Comparison of ENCODE assay signal across 1 cellular context in the genomic region with DNA sequence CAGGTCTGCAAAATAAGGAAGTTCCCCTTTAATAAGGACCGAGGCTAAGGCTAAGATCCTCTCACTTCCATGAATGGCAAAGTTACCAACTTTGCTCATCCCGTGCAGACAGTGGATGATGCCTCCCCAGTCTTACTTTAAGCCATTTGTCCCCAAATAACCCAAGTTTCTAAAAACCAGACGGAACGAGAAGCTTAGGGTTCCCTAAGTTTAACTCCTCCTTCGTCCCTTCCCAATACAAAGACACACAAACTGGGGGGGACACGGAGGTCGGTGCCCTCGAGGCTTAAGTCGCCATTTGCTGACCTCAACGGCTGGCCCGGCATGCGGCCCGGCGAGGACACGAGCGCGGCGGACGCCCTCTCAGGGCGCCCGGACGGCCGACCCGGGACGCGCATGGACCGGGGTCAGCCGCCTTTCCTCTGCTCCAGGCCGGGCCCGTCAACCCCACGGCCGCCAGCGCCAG.
TF ChIP-seq lines count a peak whose summit lies in the region.

No MANE protein-coding gene starts in this region.

TF ChIP-seq in HepG2, 621 proteins besides CTCF, POLR2A, EP300 and RAD21 (continued from another document and continues in another):
- TF ChIP-seq, protein P1, sequence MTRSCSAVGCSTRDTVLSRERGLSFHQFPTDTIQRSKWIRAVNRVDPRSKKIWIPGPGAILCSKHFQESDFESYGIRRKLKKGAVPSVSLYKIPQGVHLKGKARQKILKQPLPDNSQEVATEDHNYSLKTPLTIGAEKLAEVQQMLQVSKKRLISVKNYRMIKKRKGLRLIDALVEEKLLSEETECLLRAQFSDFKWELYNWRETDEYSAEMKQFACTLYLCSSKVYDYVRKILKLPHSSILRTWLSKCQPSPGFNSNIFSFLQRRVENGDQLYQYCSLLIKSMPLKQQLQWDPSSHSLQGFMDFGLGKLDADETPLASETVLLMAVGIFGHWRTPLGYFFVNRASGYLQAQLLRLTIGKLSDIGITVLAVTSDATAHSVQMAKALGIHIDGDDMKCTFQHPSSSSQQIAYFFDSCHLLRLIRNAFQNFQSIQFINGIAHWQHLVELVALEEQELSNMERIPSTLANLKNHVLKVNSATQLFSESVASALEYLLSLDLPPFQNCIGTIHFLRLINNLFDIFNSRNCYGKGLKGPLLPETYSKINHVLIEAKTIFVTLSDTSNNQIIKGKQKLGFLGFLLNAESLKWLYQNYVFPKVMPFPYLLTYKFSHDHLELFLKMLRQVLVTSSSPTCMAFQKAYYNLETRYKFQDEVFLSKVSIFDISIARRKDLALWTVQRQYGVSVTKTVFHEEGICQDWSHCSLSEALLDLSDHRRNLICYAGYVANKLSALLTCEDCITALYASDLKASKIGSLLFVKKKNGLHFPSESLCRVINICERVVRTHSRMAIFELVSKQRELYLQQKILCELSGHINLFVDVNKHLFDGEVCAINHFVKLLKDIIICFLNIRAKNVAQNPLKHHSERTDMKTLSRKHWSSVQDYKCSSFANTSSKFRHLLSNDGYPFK (CRISPR knock-in tag; IDR thresholded peaks at IDR 0.05; ENCODE audit: borderline replicate concordance): no peak; the same call in 1 of the 2 replicates
- no peak for TF ChIP-seq ATF7 (IDR thresholded peaks at IDR 0.05)
- TF ChIP-seq ATF7 (CRISPR knock-in tag; IDR thresholded peaks at IDR 0.05): no peak
- no peak for TF ChIP-seq ZNF354B (CRISPR knock-in tag; IDR thresholded peaks at IDR 0.05)
- no peak for TF ChIP-seq ZNF720 (CRISPR knock-in tag; IDR thresholded peaks at IDR 0.05)
- TF ChIP-seq, protein P2, sequence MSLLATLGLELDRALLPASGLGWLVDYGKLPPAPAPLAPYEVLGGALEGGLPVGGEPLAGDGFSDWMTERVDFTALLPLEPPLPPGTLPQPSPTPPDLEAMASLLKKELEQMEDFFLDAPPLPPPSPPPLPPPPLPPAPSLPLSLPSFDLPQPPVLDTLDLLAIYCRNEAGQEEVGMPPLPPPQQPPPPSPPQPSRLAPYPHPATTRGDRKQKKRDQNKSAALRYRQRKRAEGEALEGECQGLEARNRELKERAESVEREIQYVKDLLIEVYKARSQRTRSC (CRISPR knock-in tag; IDR thresholded peaks at IDR 0.05; ENCODE audit: low read depth): no peak
- TF ChIP-seq ISL2 (CRISPR knock-in tag; IDR thresholded peaks at IDR 0.05): no peak; the same call in 1 of the 2 replicates
- TF ChIP-seq ZNF121 (CRISPR knock-in tag; IDR thresholded peaks at IDR 0.05): no peak
- no peak for TF ChIP-seq NFE2 (CRISPR knock-in tag; IDR thresholded peaks at IDR 0.05)
- TF ChIP-seq PHB2 (IDR thresholded peaks at IDR 0.05; ENCODE audit: partially characterized antibody): no peak
- no peak; the same call in 1 of the 2 replicates for TF ChIP-seq NCOA2 (CRISPR knock-in tag; IDR thresholded peaks at IDR 0.05)
- TF ChIP-seq, protein P3, sequence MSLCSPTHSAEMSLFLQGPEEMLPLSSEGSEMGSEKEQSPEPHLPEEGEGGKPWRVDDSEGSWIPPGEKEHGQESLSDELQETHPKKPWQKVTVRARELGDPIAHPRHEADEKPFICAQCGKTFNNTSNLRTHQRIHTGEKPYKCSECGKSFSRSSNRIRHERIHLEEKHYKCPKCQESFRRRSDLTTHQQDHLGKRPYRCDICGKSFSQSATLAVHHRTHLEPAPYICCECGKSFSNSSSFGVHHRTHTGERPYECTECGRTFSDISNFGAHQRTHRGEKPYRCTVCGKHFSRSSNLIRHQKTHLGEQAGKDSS (CRISPR knock-in tag; IDR thresholded peaks at IDR 0.05; ENCODE audit: borderline replicate concordance, low read depth): no peak; the same call in 1 of the 2 replicates
- no peak for TF ChIP-seq MAFF (IDR thresholded peaks at IDR 0.05; ENCODE audit: low read depth, low read length)
- peak; percentile 40; the same call in 1 of the 2 replicates for TF ChIP-seq ZNF317 (CRISPR knock-in tag; IDR thresholded peaks at IDR 0.05)
- no peak for TF ChIP-seq ZNF614 (CRISPR knock-in tag; IDR thresholded peaks at IDR 0.05; ENCODE audit: borderline replicate concordance)
- no peak for TF ChIP-seq ZNF737 (CRISPR knock-in tag; IDR thresholded peaks at IDR 0.05; ENCODE audit: borderline replicate concordance)
- peak; percentile 16; the same call in 1 of the 2 replicates for TF ChIP-seq BRD4 (CRISPR knock-in tag; IDR thresholded peaks at IDR 0.05)
- TF ChIP-seq ZNF792 (CRISPR knock-in tag; IDR thresholded peaks at IDR 0.05): no peak
- TF ChIP-seq RFX1 (IDR thresholded peaks at IDR 0.05): no peak
- TF ChIP-seq SP1 (IDR thresholded peaks at IDR 0.05): no peak
- no peak for TF ChIP-seq SP1 (CRISPR knock-in tag; IDR thresholded peaks at IDR 0.05)
- TF ChIP-seq TBP (CRISPR knock-in tag; IDR thresholded peaks at IDR 0.05): no peak
- TF ChIP-seq, protein P4, sequence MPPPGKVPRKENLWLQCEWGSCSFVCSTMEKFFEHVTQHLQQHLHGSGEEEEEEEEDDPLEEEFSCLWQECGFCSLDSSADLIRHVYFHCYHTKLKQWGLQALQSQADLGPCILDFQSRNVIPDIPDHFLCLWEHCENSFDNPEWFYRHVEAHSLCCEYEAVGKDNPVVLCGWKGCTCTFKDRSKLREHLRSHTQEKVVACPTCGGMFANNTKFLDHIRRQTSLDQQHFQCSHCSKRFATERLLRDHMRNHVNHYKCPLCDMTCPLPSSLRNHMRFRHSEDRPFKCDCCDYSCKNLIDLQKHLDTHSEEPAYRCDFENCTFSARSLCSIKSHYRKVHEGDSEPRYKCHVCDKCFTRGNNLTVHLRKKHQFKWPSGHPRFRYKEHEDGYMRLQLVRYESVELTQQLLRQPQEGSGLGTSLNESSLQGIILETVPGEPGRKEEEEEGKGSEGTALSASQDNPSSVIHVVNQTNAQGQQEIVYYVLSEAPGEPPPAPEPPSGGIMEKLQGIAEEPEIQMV (CRISPR knock-in tag; IDR thresholded peaks at IDR 0.05; ENCODE audit: low read depth): no peak
- no peak for TF ChIP-seq ZNF484 (CRISPR knock-in tag; IDR thresholded peaks at IDR 0.05; ENCODE audit: borderline replicate concordance, low read depth)
- no peak for TF ChIP-seq ZNF703 (CRISPR knock-in tag; IDR thresholded peaks at IDR 0.05; ENCODE audit: borderline replicate concordance)
- TF ChIP-seq, protein P5, sequence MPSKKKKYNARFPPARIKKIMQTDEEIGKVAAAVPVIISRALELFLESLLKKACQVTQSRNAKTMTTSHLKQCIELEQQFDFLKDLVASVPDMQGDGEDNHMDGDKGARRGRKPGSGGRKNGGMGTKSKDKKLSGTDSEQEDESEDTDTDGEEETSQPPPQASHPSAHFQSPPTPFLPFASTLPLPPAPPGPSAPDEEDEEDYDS (CRISPR knock-in tag; IDR thresholded peaks at IDR 0.05): no peak
- TF ChIP-seq FOXK2 (IDR thresholded peaks at IDR 0.05): 0 out of 2 replicates have a peak, but pooled peaks have one; percentile 5
- TF ChIP-seq, protein P6, sequence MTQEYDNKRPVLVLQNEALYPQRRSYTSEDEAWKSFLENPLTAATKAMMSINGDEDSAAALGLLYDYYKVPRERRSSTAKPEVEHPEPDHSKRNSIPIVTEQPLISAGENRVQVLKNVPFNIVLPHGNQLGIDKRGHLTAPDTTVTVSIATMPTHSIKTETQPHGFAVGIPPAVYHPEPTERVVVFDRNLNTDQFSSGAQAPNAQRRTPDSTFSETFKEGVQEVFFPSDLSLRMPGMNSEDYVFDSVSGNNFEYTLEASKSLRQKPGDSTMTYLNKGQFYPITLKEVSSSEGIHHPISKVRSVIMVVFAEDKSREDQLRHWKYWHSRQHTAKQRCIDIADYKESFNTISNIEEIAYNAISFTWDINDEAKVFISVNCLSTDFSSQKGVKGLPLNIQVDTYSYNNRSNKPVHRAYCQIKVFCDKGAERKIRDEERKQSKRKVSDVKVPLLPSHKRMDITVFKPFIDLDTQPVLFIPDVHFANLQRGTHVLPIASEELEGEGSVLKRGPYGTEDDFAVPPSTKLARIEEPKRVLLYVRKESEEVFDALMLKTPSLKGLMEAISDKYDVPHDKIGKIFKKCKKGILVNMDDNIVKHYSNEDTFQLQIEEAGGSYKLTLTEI (CRISPR knock-in tag; conservative IDR thresholded peaks at IDR 0.05): no peak
- TF ChIP-seq, protein P7, sequence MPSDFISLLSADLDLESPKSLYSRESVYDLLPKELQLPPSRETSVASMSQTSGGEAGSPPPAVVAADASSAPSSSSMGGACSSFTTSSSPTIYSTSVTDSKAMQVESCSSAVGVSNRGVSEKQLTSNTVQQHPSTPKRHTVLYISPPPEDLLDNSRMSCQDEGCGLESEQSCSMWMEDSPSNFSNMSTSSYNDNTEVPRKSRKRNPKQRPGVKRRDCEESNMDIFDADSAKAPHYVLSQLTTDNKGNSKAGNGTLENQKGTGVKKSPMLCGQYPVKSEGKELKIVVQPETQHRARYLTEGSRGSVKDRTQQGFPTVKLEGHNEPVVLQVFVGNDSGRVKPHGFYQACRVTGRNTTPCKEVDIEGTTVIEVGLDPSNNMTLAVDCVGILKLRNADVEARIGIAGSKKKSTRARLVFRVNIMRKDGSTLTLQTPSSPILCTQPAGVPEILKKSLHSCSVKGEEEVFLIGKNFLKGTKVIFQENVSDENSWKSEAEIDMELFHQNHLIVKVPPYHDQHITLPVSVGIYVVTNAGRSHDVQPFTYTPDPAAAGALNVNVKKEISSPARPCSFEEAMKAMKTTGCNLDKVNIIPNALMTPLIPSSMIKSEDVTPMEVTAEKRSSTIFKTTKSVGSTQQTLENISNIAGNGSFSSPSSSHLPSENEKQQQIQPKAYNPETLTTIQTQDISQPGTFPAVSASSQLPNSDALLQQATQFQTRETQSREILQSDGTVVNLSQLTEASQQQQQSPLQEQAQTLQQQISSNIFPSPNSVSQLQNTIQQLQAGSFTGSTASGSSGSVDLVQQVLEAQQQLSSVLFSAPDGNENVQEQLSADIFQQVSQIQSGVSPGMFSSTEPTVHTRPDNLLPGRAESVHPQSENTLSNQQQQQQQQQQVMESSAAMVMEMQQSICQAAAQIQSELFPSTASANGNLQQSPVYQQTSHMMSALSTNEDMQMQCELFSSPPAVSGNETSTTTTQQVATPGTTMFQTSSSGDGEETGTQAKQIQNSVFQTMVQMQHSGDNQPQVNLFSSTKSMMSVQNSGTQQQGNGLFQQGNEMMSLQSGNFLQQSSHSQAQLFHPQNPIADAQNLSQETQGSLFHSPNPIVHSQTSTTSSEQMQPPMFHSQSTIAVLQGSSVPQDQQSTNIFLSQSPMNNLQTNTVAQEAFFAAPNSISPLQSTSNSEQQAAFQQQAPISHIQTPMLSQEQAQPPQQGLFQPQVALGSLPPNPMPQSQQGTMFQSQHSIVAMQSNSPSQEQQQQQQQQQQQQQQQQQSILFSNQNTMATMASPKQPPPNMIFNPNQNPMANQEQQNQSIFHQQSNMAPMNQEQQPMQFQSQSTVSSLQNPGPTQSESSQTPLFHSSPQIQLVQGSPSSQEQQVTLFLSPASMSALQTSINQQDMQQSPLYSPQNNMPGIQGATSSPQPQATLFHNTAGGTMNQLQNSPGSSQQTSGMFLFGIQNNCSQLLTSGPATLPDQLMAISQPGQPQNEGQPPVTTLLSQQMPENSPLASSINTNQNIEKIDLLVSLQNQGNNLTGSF (CRISPR knock-in tag; IDR thresholded peaks at IDR 0.05): peak; percentile 72; the same call in 1 of the 2 replicates
- no peak for TF ChIP-seq ZNF660 (CRISPR knock-in tag; IDR thresholded peaks at IDR 0.05; ENCODE audit: borderline replicate concordance, low read depth)
- TF ChIP-seq KDM5A (IDR thresholded peaks at IDR 0.05; ENCODE audit: borderline replicate concordance, low read length): no peak
- TF ChIP-seq ZNF883 (CRISPR knock-in tag; IDR thresholded peaks at IDR 0.05; ENCODE audit: not compliant biosample characterization): no peak
- peak; percentile 75; the same call in 1 of the 2 replicates for TF ChIP-seq ZNF766 (CRISPR knock-in tag; IDR thresholded peaks at IDR 0.05; ENCODE audit: borderline replicate concordance)
- no peak for TF ChIP-seq FOXA3 (CRISPR knock-in tag; IDR thresholded peaks at IDR 0.05)
- no peak for TF ChIP-seq DNMT1 (CRISPR knock-in tag; IDR thresholded peaks at IDR 0.05)
- TF ChIP-seq ZNF777 (CRISPR knock-in tag; IDR thresholded peaks at IDR 0.05): no peak; the same call in none of the 2 replicates
- TF ChIP-seq STAG1 (CRISPR knock-in tag; IDR thresholded peaks at IDR 0.05): no peak
- TF ChIP-seq, protein P8, sequence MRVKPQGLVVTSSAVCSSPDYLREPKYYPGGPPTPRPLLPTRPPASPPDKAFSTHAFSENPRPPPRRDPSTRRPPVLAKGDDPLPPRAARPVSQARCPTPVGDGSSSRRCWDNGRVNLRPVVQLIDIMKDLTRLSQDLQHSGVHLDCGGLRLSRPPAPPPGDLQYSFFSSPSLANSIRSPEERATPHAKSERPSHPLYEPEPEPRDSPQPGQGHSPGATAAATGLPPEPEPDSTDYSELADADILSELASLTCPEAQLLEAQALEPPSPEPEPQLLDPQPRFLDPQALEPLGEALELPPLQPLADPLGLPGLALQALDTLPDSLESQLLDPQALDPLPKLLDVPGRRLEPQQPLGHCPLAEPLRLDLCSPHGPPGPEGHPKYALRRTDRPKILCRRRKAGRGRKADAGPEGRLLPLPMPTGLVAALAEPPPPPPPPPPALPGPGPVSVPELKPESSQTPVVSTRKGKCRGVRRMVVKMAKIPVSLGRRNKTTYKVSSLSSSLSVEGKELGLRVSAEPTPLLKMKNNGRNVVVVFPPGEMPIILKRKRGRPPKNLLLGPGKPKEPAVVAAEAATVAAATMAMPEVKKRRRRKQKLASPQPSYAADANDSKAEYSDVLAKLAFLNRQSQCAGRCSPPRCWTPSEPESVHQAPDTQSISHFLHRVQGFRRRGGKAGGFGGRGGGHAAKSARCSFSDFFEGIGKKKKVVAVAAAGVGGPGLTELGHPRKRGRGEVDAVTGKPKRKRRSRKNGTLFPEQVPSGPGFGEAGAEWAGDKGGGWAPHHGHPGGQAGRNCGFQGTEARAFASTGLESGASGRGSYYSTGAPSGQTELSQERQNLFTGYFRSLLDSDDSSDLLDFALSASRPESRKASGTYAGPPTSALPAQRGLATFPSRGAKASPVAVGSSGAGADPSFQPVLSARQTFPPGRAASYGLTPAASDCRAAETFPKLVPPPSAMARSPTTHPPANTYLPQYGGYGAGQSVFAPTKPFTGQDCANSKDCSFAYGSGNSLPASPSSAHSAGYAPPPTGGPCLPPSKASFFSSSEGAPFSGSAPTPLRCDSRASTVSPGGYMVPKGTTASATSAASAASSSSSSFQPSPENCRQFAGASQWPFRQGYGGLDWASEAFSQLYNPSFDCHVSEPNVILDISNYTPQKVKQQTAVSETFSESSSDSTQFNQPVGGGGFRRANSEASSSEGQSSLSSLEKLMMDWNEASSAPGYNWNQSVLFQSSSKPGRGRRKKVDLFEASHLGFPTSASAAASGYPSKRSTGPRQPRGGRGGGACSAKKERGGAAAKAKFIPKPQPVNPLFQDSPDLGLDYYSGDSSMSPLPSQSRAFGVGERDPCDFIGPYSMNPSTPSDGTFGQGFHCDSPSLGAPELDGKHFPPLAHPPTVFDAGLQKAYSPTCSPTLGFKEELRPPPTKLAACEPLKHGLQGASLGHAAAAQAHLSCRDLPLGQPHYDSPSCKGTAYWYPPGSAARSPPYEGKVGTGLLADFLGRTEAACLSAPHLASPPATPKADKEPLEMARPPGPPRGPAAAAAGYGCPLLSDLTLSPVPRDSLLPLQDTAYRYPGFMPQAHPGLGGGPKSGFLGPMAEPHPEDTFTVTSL (CRISPR knock-in tag; IDR thresholded peaks at IDR 0.05; ENCODE audit: borderline replicate concordance): no peak
- TF ChIP-seq ZNF83 (CRISPR knock-in tag; IDR thresholded peaks at IDR 0.05; ENCODE audit: borderline replicate concordance): 0 out of 2 replicates have a peak, but pooled peaks have one; percentile 29
- 0 out of 2 replicates have a peak, but pooled peaks have one; percentile 15 for TF ChIP-seq ZNF101 (CRISPR knock-in tag; IDR thresholded peaks at IDR 0.05; ENCODE audit: borderline replicate concordance, low read depth)
- TF ChIP-seq POLR2G (IDR thresholded peaks at IDR 0.05; ENCODE audit: low read depth, low read length): no peak
- TF ChIP-seq PLRG1 (conservative IDR thresholded peaks at IDR 0.05): no peak
- TF ChIP-seq ZNF615 (CRISPR knock-in tag; IDR thresholded peaks at IDR 0.05; ENCODE audit: borderline replicate concordance): no peak
- no peak for TF ChIP-seq ZSCAN31 (CRISPR knock-in tag; IDR thresholded peaks at IDR 0.05; ENCODE audit: low read depth)
- no peak for TF ChIP-seq RCOR2 (CRISPR knock-in tag; IDR thresholded peaks at IDR 0.05)
- TF ChIP-seq ZFP36L2 (CRISPR knock-in tag; IDR thresholded peaks at IDR 0.05): no peak
- TF ChIP-seq PHF8 (CRISPR knock-in tag; IDR thresholded peaks at IDR 0.05): no peak
